ENCODE assay signal across 21 cellular contexts in the genomic region with DNA sequence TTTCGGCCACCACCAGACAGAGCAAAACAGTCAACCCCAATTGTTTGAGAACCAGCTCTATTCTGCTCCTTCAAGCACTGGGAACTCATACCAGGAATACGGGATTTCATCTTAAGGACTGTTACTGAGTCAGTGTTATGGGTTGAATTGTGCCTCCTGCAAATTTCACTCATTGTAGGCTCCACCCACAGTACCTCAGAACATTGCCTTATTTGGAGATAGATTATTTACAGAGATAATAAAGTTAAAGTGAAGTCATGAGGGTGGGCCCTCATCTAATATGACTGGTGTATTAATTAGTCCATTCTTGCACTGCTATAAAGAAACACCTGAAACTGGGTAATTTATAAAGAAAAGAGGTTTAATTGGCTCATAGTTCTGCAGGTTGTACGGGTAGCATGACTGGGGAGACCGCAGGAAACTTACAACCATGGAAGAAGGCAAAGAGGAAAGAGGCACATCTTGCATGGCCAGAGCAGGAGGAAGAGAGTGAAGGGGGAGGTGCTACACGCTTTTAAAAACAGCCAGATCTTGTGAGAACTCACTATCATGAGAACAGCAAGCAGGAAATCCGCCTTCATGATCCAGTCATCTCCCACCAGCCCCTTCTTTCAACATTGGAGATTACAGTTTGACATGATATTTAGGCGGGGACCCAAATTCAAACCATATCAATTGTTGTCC. TPM values are rescaled to one million over a fixed set of nuclear protein-coding genes. Genes with fewer than 3 reads are reported as not detected.
DNase-seq lines count a peak whose midpoint lies in the region; ATAC-seq, FAIRE-seq and TF ChIP-seq lines count a peak whose summit lies in the region.
"Had no signal": no experiment of that assay in that cellular context is flagged by ENCODE, and none has a peak within 500 bp of the region (broad histone marks: within the 10 kb centered on the region; RNA-seq: fewer than 3 reads in every experiment).

No MANE protein-coding gene starts in this region.

- TF ChIP-seq CTCF in 22Rv1 (IDR thresholded peaks at IDR 0.05), result no peak
- no peak for TF ChIP-seq CTCF in HEK293 (tag by site-specific recombination; IDR thresholded peaks at IDR 0.05)
- TF ChIP-seq CTCF in OCI-LY7 (conservative IDR thresholded peaks at IDR 0.05; ENCODE audit: low read length), result no peak
- no peak for TF ChIP-seq CTCF in K562 (IDR thresholded peaks at IDR 0.05 in 2 of 3, conservative IDR thresholded peaks at IDR 0.05 in 1 of 3; ENCODE audit: insufficient read depth in 2 of 3, low read depth in 1 of 3, low read length in 3 of 3)

- H3K4me1 ChIP-seq in HEK293 (ENCODE audit: control insufficient read depth, insufficient read depth, low read length) (no peaks in the 10 kb centered on the region), OCI-LY7 (ENCODE audit: insufficient read depth, low read length, poor library complexity, severe bottlenecking) (peaks cover 2% of the 10 kb centered on the region), K562 (replicated peaks in 1 of 2; ENCODE audit: control insufficient read depth in 2 of 2, insufficient read depth in 2 of 2, low read length in 2 of 2) (peaks cover 0 to 5% of the 10 kb centered on the region in 2 experiments; a peak in 2 of 5 replicates)
- H3K4me1 ChIP-seq: A549, Caco-2 had no signal

- H3K27me3 ChIP-seq in K562 (ENCODE audit: control insufficient read depth in 2 of 2, insufficient read depth in 2 of 2, low read length in 2 of 2), result no peaks in the 10 kb centered on the region
- H3K27me3 ChIP-seq: BLaER1 treated with 17β-estradiol and CSF1 and Interleukin-3, amounts not matched to agents 10 nM and 100 nM had no signal

- H3K9me2 ChIP-seq in OCI-LY7 (ENCODE audit: insufficient read depth, low read length), result no peaks in the 10 kb centered on the region

- in situ Hi-C loops in K562 (cut with MboI), result no loop called here

- no peaks in the 10 kb centered on the region for H3K36me3 ChIP-seq in HEK293 (ENCODE audit: control insufficient read depth in 2 of 2, insufficient read depth in 1 of 2, low read length in 2 of 2)
- H3K36me3 ChIP-seq in OCI-LY7 (ENCODE audit: insufficient read depth, low read length), result no peaks in the 10 kb centered on the region
- H3K36me3 ChIP-seq in K562 (ENCODE audit: control insufficient read depth, insufficient read depth, low read length), result no peaks in the 10 kb centered on the region
- H3K36me3 ChIP-seq: BLaER1 treated with 17β-estradiol and CSF1 and Interleukin-3, amounts not matched to agents 10 nM and 100 nM had no signal

- BruUV-seq in OCI-LY7 (replicated peaks; lab: Mats Ljungman, UMichigan) (no TSS peak), K562 (replicated peaks; lab: Mats Ljungman, UMichigan) (no TSS peak)

- H3K9ac ChIP-seq in K562 (ENCODE audit: insufficient read depth in 1 of 2, low read depth in 2 of 2, low read length in 2 of 2), result peak overlapping the region in 1 of 2 experiments; percentile 71; a peak in 2 of 4 replicates
- H3K9ac ChIP-seq: BLaER1 treated with 17β-estradiol and CSF1 and Interleukin-3, amounts not matched to agents 10 nM and 100 nM had no signal

- no peaks in the 10 kb centered on the region for H3K9me3 ChIP-seq in HEK293 (ENCODE audit: control insufficient read depth, insufficient read depth, low read depth, low read length)
- no peaks in the 10 kb centered on the region for H3K9me3 ChIP-seq in OCI-LY7 (ENCODE audit: low read length)
- no peaks in the 10 kb centered on the region for H3K9me3 ChIP-seq in K562 (replicated peaks; ENCODE audit: control insufficient read depth, insufficient read depth, low read depth, low read length)
- H3K9me3 ChIP-seq: Caco-2 had no signal

- no peak overlapping the region for H3K4me3 ChIP-seq in HEK293 (ENCODE audit: low read depth, low read length)
- H3K4me3 ChIP-seq in OCI-LY7 (ENCODE audit: low read depth, low read length, poor library complexity, severe bottlenecking), result no peak overlapping the region
- H3K4me3 ChIP-seq in K562, result peak overlapping the region; percentile 27; the same call in 1 of the 2 replicates
- H3K4me3 ChIP-seq: A549; BLaER1 treated with 17β-estradiol and CSF1 and Interleukin-3, amounts not matched to agents 10 nM and 100 nM had no signal

- H3K4me2 ChIP-seq in OCI-LY7 (ENCODE audit: low read length) (no peak overlapping the region), K562 (ENCODE audit: insufficient read depth, low read length) (peak overlapping the region; percentile 59)
- H3K4me2 ChIP-seq: A549; BLaER1 treated with 17β-estradiol and CSF1 and Interleukin-3, amounts not matched to agents 10 nM and 100 nM had no signal

- DNase-seq in OCI-LY7 (ENCODE audit: low spot score) (no peak), K562 (ENCODE audit: extremely low read depth in 1 of 4, low spot score in 3 of 4) (peak in 1 of 4 experiments; percentile 54), Kasumi-1 (lab: John Stamatoyannopoulos, UW) (no peak), T-helper 2 cell (no peak)
- DNase-seq: AML-193; Caco-2; Calu3; CD4-positive, alpha-beta T cell; CD8-positive, alpha-beta T cell; DMS79 treated with DMSO at 0.1 percent for 48 hours; GF-D8 had no signal

- H3K27ac ChIP-seq in 22Rv1 (peak overlapping the region; percentile 13; the same call in 1 of the 2 replicates), HEK293 (ENCODE audit: extremely low read depth, low read depth, low read length) (no peak overlapping the region), OCI-LY7 (ENCODE audit: low read depth, low read length, poor library complexity, severe bottlenecking) (no peak overlapping the region), K562 (ENCODE audit: extremely low read depth, low read depth, low read length) (peak overlapping the region; percentile 94)
- H3K27ac ChIP-seq: A549; BLaER1 treated with 17β-estradiol and CSF1 and Interleukin-3, amounts not matched to agents 10 nM and 100 nM; C4-2B had no signal

- no peak for TF ChIP-seq RAD21 in K562 (CRISPR knock-in tag; conservative IDR thresholded peaks at IDR 0.05 in 1 of 2, IDR thresholded peaks at IDR 0.05 in 1 of 2)

- 16% methylated on average over 7 of the region's 7 CpGs for WGBS in K562 (ENCODE audit: insufficient coverage, low coverage, missing lambda C conversion rate)

- POLR2A ChIA-PET in HEK293 (lab: Yijun Ruan, JAX), result no interaction called here
- POLR2A ChIA-PET in OCI-LY7 (lab: Charles Lee), result no interaction called here
- POLR2A ChIA-PET in K562 (lab: Yijun Ruan, JAX), result interaction anchor here (1.1 to 1.4 kb wide), 2 partner anchors 10 to 14 kb away, joined by 6 read pairs; a partner anchor contains a TSS

- TF ChIP-seq POLR2A in K562 (conservative IDR thresholded peaks at IDR 0.05), result peak; percentile 52

- intact Hi-C loops in OCI-LY7 (cut with micrococcal nuclease; ENCODE audit: unreplicated experiment), result no loop called here
- intact Hi-C loops in K562 (cut with micrococcal nuclease), result loop anchor here (10.0 kb wide), 1 partner anchor 63 kb away; no protein-coding TSS in a partner anchor

- peak; percentile 83 for ATAC-seq in K562
- no peak for ATAC-seq in HG02970 (IDR thresholded peaks at IDR 0.05; ENCODE audit: low FRiP score, unreplicated experiment)
- ATAC-seq: A549; CD8-positive, alpha-beta T cell had no signal

- no peak for TF ChIP-seq EP300 in K562 (IDR thresholded peaks at IDR 0.05; ENCODE audit: low read length)

- no peaks in the 10 kb centered on the region for H3K9me1 ChIP-seq in K562 (ENCODE audit: control insufficient read depth, insufficient read depth, low read length)

- no peak for FAIRE-seq in K562 (lab: Jason Lieb, UNC)
- FAIRE-seq: A549, D721Med, G401.6, GM12891, GM19239 had no signal

- H3K79me2 ChIP-seq in OCI-LY7 (ENCODE audit: insufficient read depth, low read depth, low read length), result no peaks in the 10 kb centered on the region
- H3K79me2 ChIP-seq in K562 (ENCODE audit: control insufficient read depth, insufficient read depth, low read length), result peaks cover 4% of the 10 kb centered on the region; the same call in 1 of the 3 replicates

- H4K20me1 ChIP-seq in OCI-LY7 (ENCODE audit: insufficient read depth, low read length) (no peaks in the 10 kb centered on the region), K562 (replicated peaks; ENCODE audit: control insufficient read depth, insufficient read depth, low read length) (no peaks in the 10 kb centered on the region)
- H4K20me1 ChIP-seq: BLaER1 treated with 17β-estradiol and CSF1 and Interleukin-3, amounts not matched to agents 10 nM and 100 nM had no signal

- CTCF ChIA-PET in HEK293 (lab: Yijun Ruan, JAX) (no interaction called here), OCI-LY7 (lab: Charles Lee; ENCODE audit: unreplicated experiment) (no interaction called here), K562 (lab: Yijun Ruan, JAX; ENCODE audit: low intra/inter-chr PET ratio) (no interaction called here)

- H2AFZ ChIP-seq in OCI-LY7 (ENCODE audit: low read length) (peak overlapping the region; percentile 60; the same call in 1 of the 2 replicates), K562 (ENCODE audit: low read depth, low read length) (peak overlapping the region; percentile 75)

TF ChIP-seq in HEK293, 187 proteins besides CTCF, POLR2A, EP300 and RAD21:
- TF ChIP-seq ZNF184 (tag by site-specific recombination; IDR thresholded peaks at IDR 0.05) (no peak), ZNF341 (tag by site-specific recombination; IDR thresholded peaks at IDR 0.05; ENCODE audit: low read depth) (0 out of 2 replicates have a peak, but pooled peaks have one; percentile 13)
TF ChIP-seq in HEK293: peak in this region for 1.

TF ChIP-seq in K562, 482 proteins besides CTCF, POLR2A, EP300 and RAD21 (continues in another document):
- TF ChIP-seq CAMTA2 (CRISPR knock-in tag; conservative IDR thresholded peaks at IDR 0.05) (no peak), FIP1L1 (IDR thresholded peaks at IDR 0.05; ENCODE audit: low read depth, low read length, poor library complexity, severe bottlenecking) (no peak), NCOA2 (IDR thresholded peaks at IDR 0.05; ENCODE audit: partially characterized antibody in 2 of 2) (no peak)

RNA-seq across cellular contexts. Expression of a gene that starts 14.3 kb away (rescaled TPM):
- 13.4 and 16.8 TPM in 2 replicates for total RNA-seq in OCI-LY7 (2014; rRNA removed; shearing (Covaris generic))
- 15.6 and 16.0 TPM in 2 replicates for total RNA-seq in OCI-LY7 (2022)
- 20.6 and 40.6 TPM in 2 replicates for total RNA-seq in K562 (2011; cell fraction: chromatin; rRNA removed; ENCODE audit: low replicate concordance)
- 10.2 and 11.1 TPM in 2 replicates for total RNA-seq in K562 (2011; cell fraction: nucleolus; rRNA removed)
- 28.7 and 51.4 TPM in 2 replicates for total RNA-seq in K562 (2011; cell fraction: nucleoplasm; rRNA removed)
- total RNA-seq in K562 (2014; rRNA removed), result 6.1 and 6.8 TPM in 2 replicates
- total RNA-seq in K562 (2014; rRNA removed; fragmentation: Illumina TruSeq; extraction: Trizol), result 9.4 and 10.5 TPM in 2 replicates
- 10.4 and 10.9 TPM in 2 replicates for total RNA-seq in K562 (2015; rRNA removed; fragmentation: Illumina TruSeq; extraction: Trizol)
- total RNA-seq in K562 (2021), result 5.6 and 7.0 TPM in 2 replicates
- polyA plus RNA-seq in K562 (2011; rRNA removed), result 12.7 and 16.7 TPM in 2 replicates
- polyA plus RNA-seq in K562 (2011; cell fraction: cytosol; rRNA removed), result 5.0 and 7.9 TPM in 2 replicates
- polyA plus RNA-seq in K562 (2011; cell fraction: nucleus; rRNA removed), result 31.1 and 53.7 TPM in 2 replicates
- 7.0 and 9.1 TPM in 2 replicates for polyA plus RNA-seq in K562 (2012)
- polyA plus RNA-seq in K562 (2014; fragmentation: Illumina TruSeq; extraction: Trizol), result 9.7 and 10.2 TPM in 2 replicates
- polyA plus RNA-seq in K562 (2014; fragmentation: Nextera tagmentation; extraction: Ambion mirVana), result 1 to 10 TPM; 4.5 to 5.0 TPM
- polyA plus RNA-seq in K562 (2014; rRNA removed), result 16.5 and 18.1 TPM in 2 replicates
- polyA minus RNA-seq in K562 (2011; rRNA and poly(A)+ RNA removed), result 10.6 and 18.4 TPM in 2 replicates
- polyA minus RNA-seq in K562 (2011; cell fraction: cytosol; rRNA and poly(A)+ RNA removed), result 3.9 and 4.7 TPM in 2 replicates
- 11.3 and 23.8 TPM in 2 replicates for polyA minus RNA-seq in K562 (2011; cell fraction: nucleus; rRNA and poly(A)+ RNA removed)

Comparison
In these comparisons a context has a peak if more than half of its experiments do, and no peak if none do; other contexts are left out.
1. H3K27ac ChIP-seq: peak in 22Rv1 (single experiment) and K562 (single experiment); none in HEK293 (single experiment) and OCI-LY7 (single experiment).